In genomic region chr3:13528217-13528801, GRCh38 we compare ENCODE assay signal across 9 cellular contexts. TPM values are rescaled to one million over a fixed set of nuclear protein-coding genes. Genes with fewer than 3 reads are reported as not detected.
A peak's percentile ranks its signal among the peaks of the same experiment; 100 is the strongest.
DNase-seq lines count a peak whose midpoint lies in the region; ATAC-seq, FAIRE-seq and TF ChIP-seq lines count a peak whose summit lies in the region.
"Had no signal": no experiment of that assay in that cellular context is flagged by ENCODE, and none has a peak within 500 bp of the region (broad histone marks: within the 10 kb centered on the region; RNA-seq: fewer than 3 reads in every experiment).

No MANE protein-coding gene starts in this region.

- H3K36me3 ChIP-seq in right atrium auricular region = no peaks in the 10 kb centered on the region
- H3K36me3 ChIP-seq: SJSA1 had no signal

- ATAC-seq in A549 (peak; percentile 90 to 99), SK-N-SH treated with all-trans-retinoic acid at 6 μM for 48 hours (peak; percentile 90), GM21737 (IDR thresholded peaks at IDR 0.05; ENCODE audit: unreplicated experiment) (no peak)

- no peak for TF ChIP-seq CTCF in A549 (IDR thresholded peaks at IDR 0.05)
- TF ChIP-seq CTCF in GM12873 (IDR thresholded peaks at IDR 0.05; ENCODE audit: insufficient read depth, low read depth, low read length, missing control alignments) = peak; percentile 33
- peak; percentile 16 to 34 for TF ChIP-seq CTCF in right atrium auricular region (IDR thresholded peaks at IDR 0.05)

- H3K4me3 ChIP-seq in A549 = no peak overlapping the region
- no peak overlapping the region for H3K4me3 ChIP-seq in right atrium auricular region
- H3K4me3 ChIP-seq: SJSA1 had no signal

- POLR2A ChIA-PET in A549 (lab: Yijun Ruan, JAX) = no interaction called here

- DNase-seq in A549 (ENCODE audit: low read depth in 1 of 2, low spot score in 1 of 2) (peak; percentile 49 to 73), right atrium auricular region (ENCODE audit: low spot score) (no peak), NCI-H2196 (lab: John Stamatoyannopoulos, UW; ENCODE audit: unreplicated experiment) (no peak), AG08395 (ENCODE audit: low spot score) (no peak), GF-D8 (lab: John Stamatoyannopoulos, UW) (no peak)

- no peak for TF ChIP-seq EP300 in A549 (IDR thresholded peaks at IDR 0.05)

- FAIRE-seq in A549 (lab: Jason Lieb, UNC) = no peak

- no peaks in the 10 kb centered on the region for H3K9me3 ChIP-seq in A549
- no peaks in the 10 kb centered on the region for H3K9me3 ChIP-seq in right atrium auricular region
- H3K9me3 ChIP-seq: SJSA1 had no signal

- peak overlapping the region in 1 of 2 experiments; percentile 25; a peak in 1 of 6 replicates for H3K27ac ChIP-seq in A549
- H3K27ac ChIP-seq in right atrium auricular region = peak overlapping the region; percentile 20 to 53
- H3K27ac ChIP-seq: SJSA1 had no signal

- H3K27me3 ChIP-seq in right atrium auricular region = no peaks in the 10 kb centered on the region
- H3K27me3 ChIP-seq: SJSA1 had no signal

- H3K4me1 ChIP-seq in A549 = no peaks in the 10 kb centered on the region
- peaks cover 0 to 46% of the 10 kb centered on the region in 2 donors for H3K4me1 ChIP-seq in right atrium auricular region
- H3K4me1 ChIP-seq: SJSA1 had no signal

- no peak overlapping the region for H3K4me2 ChIP-seq in A549

- no peak for TF ChIP-seq POLR2A in A549 (IDR thresholded peaks at IDR 0.05; ENCODE audit: low read length)

- CTCF ChIA-PET in A549 (lab: Yijun Ruan, JAX) = interaction anchor here (0.6 to 4.8 kb wide), 6 partner anchors 11 to 122 kb away, joined by 3 to 29 read pairs (median 6); no protein-coding TSS in a partner anchor

- TF ChIP-seq RAD21 in A549 (conservative IDR thresholded peaks at IDR 0.05 in 1 of 2, IDR thresholded peaks at IDR 0.05 in 1 of 2) = no peak

- WGBS in A549 (ENCODE audit: missing lambda C conversion rate) = 40% methylated on average over 10 of the region's 10 CpGs

TF ChIP-seq in A549, 52 proteins besides CTCF, POLR2A, EP300 and RAD21 (continues in another document):
- TF ChIP-seq KDM5A (IDR thresholded peaks at IDR 0.05) (no peak), HOXA7 (CRISPR knock-in tag; IDR thresholded peaks at IDR 0.05) (no peak), MAFK (IDR thresholded peaks at IDR 0.05; ENCODE audit: partially characterized antibody) (no peak), SREBF2 (IDR thresholded peaks at IDR 0.05) (no peak), ZC3H11A (IDR thresholded peaks at IDR 0.05) (no peak), ELK1 (IDR thresholded peaks at IDR 0.05; ENCODE audit: low read depth, low read length) (no peak), NFE2L2 (conservative IDR thresholded peaks at IDR 0.05; ENCODE audit: low read length) (no peak), HMGXB4 (CRISPR knock-in tag; IDR thresholded peaks at IDR 0.05; ENCODE audit: borderline replicate concordance) (no peak), CHD4 (IDR thresholded peaks at IDR 0.05; ENCODE audit: borderline replicate concordance) (no peak), BHLHE40 (IDR thresholded peaks at IDR 0.05; ENCODE audit: low read depth, low read length) (no peak), ZNF302 (CRISPR knock-in tag; IDR thresholded peaks at IDR 0.05) (no peak)
- TF ChIP-seq, protein P1, sequence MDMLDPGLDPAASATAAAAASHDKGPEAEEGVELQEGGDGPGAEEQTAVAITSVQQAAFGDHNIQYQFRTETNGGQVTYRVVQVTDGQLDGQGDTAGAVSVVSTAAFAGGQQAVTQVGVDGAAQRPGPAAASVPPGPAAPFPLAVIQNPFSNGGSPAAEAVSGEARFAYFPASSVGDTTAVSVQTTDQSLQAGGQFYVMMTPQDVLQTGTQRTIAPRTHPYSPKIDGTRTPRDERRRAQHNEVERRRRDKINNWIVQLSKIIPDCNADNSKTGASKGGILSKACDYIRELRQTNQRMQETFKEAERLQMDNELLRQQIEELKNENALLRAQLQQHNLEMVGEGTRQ (IDR thresholded peaks at IDR 0.05) = no peak

TF ChIP-seq in SK-N-SH treated with all-trans-retinoic acid at 6 μM for 48 hours, 23 proteins besides CTCF, POLR2A, EP300 and RAD21:
- TF ChIP-seq ZNF565 (CRISPR knock-in tag; conservative IDR thresholded peaks at IDR 0.05; ENCODE audit: low read depth) (no peak), ZNF70 (CRISPR knock-in tag; IDR thresholded peaks at IDR 0.05) (peak; percentile 100)

RNA-seq across cellular contexts. Expression of gene FBLN2, which starts 20.6 kb away (rescaled TPM):
- 1.1 and 1.3 TPM in 2 replicates for polyA plus RNA-seq in A549 (2011; rRNA removed)
- 1.7 and 2.7 TPM in 2 replicates for polyA plus RNA-seq in A549 (2012; cell fraction: cytosol; rRNA removed)
- polyA plus RNA-seq in A549 (2012; cell fraction: nucleus; rRNA removed) = 5.7 and 7.7 TPM in 2 replicates
- 1.6 to 2.7 TPM (median 2.6 TPM) in 3 replicates for polyA plus RNA-seq in A549 (2017; fragmentation: RNase III; extraction: RNeasy Plus Mini Kit Qiagen cat#74134 plus additional on column Dnase treatment)
- polyA minus RNA-seq in A549 (2011; rRNA and poly(A)+ RNA removed) = 0.74 and 1.2 TPM in 2 replicates
- 100 to 1,000 TPM; 122 to 185 TPM for total RNA-seq in right atrium auricular region

RNA-seq across cellular contexts. Expression of gene HDAC11, which starts 48.2 kb away (rescaled TPM):
- polyA plus RNA-seq in A549 (2011; rRNA removed) (5.6 and 5.8 TPM in 2 replicates), A549 (2017; fragmentation: RNase III; extraction: RNeasy Plus Mini Kit Qiagen cat#74134 plus additional on column Dnase treatment) (8.4 to 11.3 TPM (median 9.2 TPM) in 3 replicates)
- polyA plus RNA-seq in A549 (2012; cell fraction: cytosol; rRNA removed) = 7.3 and 9.3 TPM in 2 replicates
- 9.0 and 9.7 TPM in 2 replicates for polyA plus RNA-seq in A549 (2012; cell fraction: nucleus; rRNA removed)
- polyA minus RNA-seq in A549 (2011; rRNA and poly(A)+ RNA removed) = 5.2 and 6.9 TPM in 2 replicates
- 10 to 100 TPM; 30.6 to 30.7 TPM for total RNA-seq in right atrium auricular region

Comparison
In these comparisons a context has a peak if more than half of its experiments do, and no peak if none do; other contexts are left out.
1. DNase-seq: peak in A549 (2 of 2); none in right atrium auricular region (single experiment), NCI-H2196 (single experiment), AG08395 (single experiment) and GF-D8 (single experiment).